22 cellular contexts compared by ENCODE assay signal in the genomic region with DNA sequence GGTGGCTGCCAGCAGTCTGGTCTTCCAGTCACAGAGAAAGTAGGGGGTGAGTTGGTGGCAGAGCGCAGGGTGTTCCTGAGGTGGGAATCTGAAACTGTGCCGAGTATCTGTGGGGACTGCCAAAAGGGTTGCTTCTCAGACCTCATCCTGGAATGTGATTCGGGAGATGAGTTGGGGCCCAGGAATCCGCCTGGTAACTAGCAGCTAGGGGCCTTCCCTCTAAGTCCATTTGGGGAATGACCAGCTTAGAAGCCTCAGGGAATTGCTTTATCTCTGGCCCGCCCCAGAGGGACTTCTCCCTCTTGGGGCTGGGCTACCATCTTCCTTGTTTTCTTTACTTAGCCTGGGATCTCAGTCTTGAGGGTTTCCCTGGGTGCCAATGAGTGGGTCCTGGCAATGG. TPM values are rescaled to one million over a fixed set of nuclear protein-coding genes. Genes with fewer than 3 reads are reported as not detected.
DNase-seq lines count a peak whose midpoint lies in the region; ATAC-seq, FAIRE-seq and TF ChIP-seq lines count a peak whose summit lies in the region.
"Had no signal": no experiment of that assay in that cellular context is flagged by ENCODE, and none has a peak within 500 bp of the region (broad histone marks: within the 10 kb centered on the region; RNA-seq: fewer than 3 reads in every experiment).

No MANE protein-coding gene starts in this region.

- no peak for TF ChIP-seq POLR2A in esophagus squamous epithelium (IDR thresholded peaks at IDR 0.05)

- 32 to 65% methylated on average over 3 to 4 of the region's 5 CpGs for WGBS in esophagus squamous epithelium, 2 donors
- 76 to 86% (median 79%) methylated on average over 5 of the region's 5 CpGs for WGBS in small intestine, 3 donors

- peaks cover 44% of the 10 kb centered on the region for H3K4me1 Mint-ChIP-seq in osteocyte (ENCODE audit: unreplicated experiment)

- POLR2A ChIA-PET in AG04450 (lab: Yijun Ruan, JAX): no interaction called here

- H3K4me3 ChIP-seq in AG04450 (ENCODE audit: low read depth, low read length): no peak overlapping the region
- no peak overlapping the region for H3K4me3 ChIP-seq in esophagus squamous epithelium
- no peak overlapping the region for H3K4me3 ChIP-seq in small intestine (ENCODE audit: low read depth in 1 of 2, low read length in 2 of 2)
- no peak overlapping the region for H3K4me3 ChIP-seq in effector memory CD4-positive, alpha-beta T cell (ENCODE audit: insufficient read depth, low read depth, low read length, poor library complexity, severe bottlenecking)
- H3K4me3 ChIP-seq: breast epithelium, right lobe of liver had no signal

- H3K36me3 ChIP-seq in esophagus squamous epithelium: no peaks in the 10 kb centered on the region
- peaks cover 0 to 2% of the 10 kb centered on the region in 2 donors for H3K36me3 ChIP-seq in small intestine (ENCODE audit: control insufficient read depth in 2 of 2, insufficient read depth in 2 of 2, low read length in 2 of 2)
- H3K36me3 ChIP-seq in effector memory CD4-positive, alpha-beta T cell (ENCODE audit: control insufficient read depth, insufficient read depth, low read length): no peaks in the 10 kb centered on the region
- H3K36me3 ChIP-seq: breast epithelium, neutrophil, right lobe of liver had no signal

- H3K4me3 Mint-ChIP-seq in osteocyte (ENCODE audit: unreplicated experiment): no peak overlapping the region
- H3K4me3 Mint-ChIP-seq: type B pancreatic cell, WTC11 had no signal

- H3K9me3 Mint-ChIP-seq in osteocyte (ENCODE audit: unreplicated experiment): no peaks in the 10 kb centered on the region
- H3K9me3 Mint-ChIP-seq: type B pancreatic cell, WTC11 had no signal

- ATAC-seq in esophagus mucosa: no peak
- ATAC-seq: right lobe of liver, WTC11 had no signal

- H3K27ac ChIP-seq in AG04450 (ENCODE audit: low read depth, low read length) (peak overlapping the region; percentile 47), esophagus squamous epithelium (peak overlapping the region in 3 of 4 donors; percentile 29 to 89 (median 75)), small intestine (ENCODE audit: low read depth in 1 of 2, low read length in 1 of 2) (peak overlapping the region in 1 of 2 donors; percentile 30)
- no peak overlapping the region for H3K27ac ChIP-seq in effector memory CD4-positive, alpha-beta T cell (ENCODE audit: insufficient read depth, low read length, poor library complexity, severe bottlenecking)
- H3K27ac ChIP-seq: neutrophil, right lobe of liver had no signal

- no peaks in the 10 kb centered on the region; the same call in 1 of the 2 replicates for H3K9me3 ChIP-seq in AG04450 (ENCODE audit: control insufficient read depth, insufficient read depth, low read length)
- H3K9me3 ChIP-seq in esophagus squamous epithelium: no peaks in the 10 kb centered on the region
- no peaks in the 10 kb centered on the region for H3K9me3 ChIP-seq in small intestine (ENCODE audit: control insufficient read depth, low read depth)
- H3K9me3 ChIP-seq in effector memory CD4-positive, alpha-beta T cell (ENCODE audit: control insufficient read depth, low read length): no peaks in the 10 kb centered on the region
- H3K9me3 ChIP-seq: breast epithelium, neutrophil, right lobe of liver had no signal

- H3K4me1 ChIP-seq in esophagus squamous epithelium (peaks cover 0 to 37% (median 14%) of the 10 kb centered on the region in 3 donors), small intestine (ENCODE audit: control insufficient read depth in 2 of 2, insufficient read depth in 1 of 2, low read depth in 1 of 2, low read length in 1 of 2) (no peaks in the 10 kb centered on the region)
- no peaks in the 10 kb centered on the region for H3K4me1 ChIP-seq in effector memory CD4-positive, alpha-beta T cell (ENCODE audit: control insufficient read depth, insufficient read depth, low read length, poor library complexity, severe bottlenecking)
- H3K4me1 ChIP-seq: breast epithelium had no signal

- H3K27me3 Mint-ChIP-seq in osteocyte (ENCODE audit: unreplicated experiment): no peaks in the 10 kb centered on the region
- H3K27me3 Mint-ChIP-seq: type B pancreatic cell had no signal

- intact Hi-C loops in esophagus squamous epithelium (cut with DNase I): loop anchor here (10.0 kb wide), 1 partner anchor 500 kb away; no protein-coding TSS in a partner anchor

- peaks cover 15% of the 10 kb centered on the region for H3K36me3 Mint-ChIP-seq in osteocyte (ENCODE audit: unreplicated experiment)
- H3K36me3 Mint-ChIP-seq: WTC11 had no signal

- TF ChIP-seq CTCF in AG04450 (IDR thresholded peaks at IDR 0.05; ENCODE audit: low read depth, low read length) (no peak), esophagus squamous epithelium (IDR thresholded peaks at IDR 0.05) (no peak), osteocyte (IDR thresholded peaks at IDR 0.05) (no peak)

- H3K27ac Mint-ChIP-seq in osteocyte (ENCODE audit: unreplicated experiment): peak overlapping the region; percentile 67
- H3K27ac Mint-ChIP-seq: type B pancreatic cell, WTC11 had no signal

- H3K27me3 ChIP-seq in AG04450 (ENCODE audit: control insufficient read depth, insufficient read depth, low read length) (no peaks in the 10 kb centered on the region), esophagus squamous epithelium (no peaks in the 10 kb centered on the region), small intestine (ENCODE audit: control insufficient read depth in 2 of 2, insufficient read depth in 2 of 2, low read length in 2 of 2) (no peaks in the 10 kb centered on the region)
- no peaks in the 10 kb centered on the region for H3K27me3 ChIP-seq in effector memory CD4-positive, alpha-beta T cell (replicated peaks; ENCODE audit: control insufficient read depth, insufficient read depth, low read length, poor library complexity, severe bottlenecking)
- H3K27me3 ChIP-seq: breast epithelium, right lobe of liver had no signal

- CTCF ChIA-PET in AG04450 (lab: Charles Lee): interaction anchor here (1.1 kb wide), 1 partner anchor 20 kb away, joined by 4 read pairs; no protein-coding TSS in a partner anchor

- FAIRE-seq in RCC 7860 (lab: Jason Lieb, UNC) (no peak), small intestine (lab: Jason Lieb, UNC) (no peak)
- FAIRE-seq: islet of Langerhans had no signal

- peak; percentile 30 for DNase-seq in AG04450 (ENCODE audit: low read depth, low spot score)
- DNase-seq in RCC 7860 (ENCODE audit: low spot score): peak; percentile 54
- DNase-seq in esophagus squamous epithelium (lab: John Stamatoyannopoulos, UW): no peak
- no peak for DNase-seq in osteocyte (ENCODE audit: extremely low spot score, unreplicated experiment)
- no peak for DNase-seq in small intestine
- no peak for DNase-seq in cerebellum (ENCODE audit: low spot score)
- no peak for DNase-seq in effector memory CD4-positive, alpha-beta T cell
- DNase-seq: activated gamma-delta T cell treated with Interleukin-2 at 50 U/mL for 16 hours; GDM1; glutamatergic neuron; midbrain; NCI-H1048; right lobe of liver; stimulated activated CD4-positive, alpha-beta T cell treated with anti-CD3 and anti-CD28 coated beads, Interleukin-4, amount 100 ng/mL, for 1 hour; stimulated activated CD8-positive, alpha-beta memory T cell treated with anti-CD3 and anti-CD28 coated beads, Interleukin-4, amount 100 ng/mL, for 48 hours; T-helper 1 cell had no signal

RNA-seq across cellular contexts. Expression of gene MOCS1, which starts 49.6 kb away (rescaled TPM):
- polyA plus RNA-seq in AG04450 (2011; rRNA removed) (6.1 and 7.6 TPM in 2 replicates), small intestine (10 to 100 TPM; 15.4 to 29.6 (median 20.6) TPM)
- polyA minus RNA-seq in AG04450 (2011; rRNA and poly(A)+ RNA removed): 14.5 and 16.3 TPM in 2 replicates
- total RNA-seq in esophagus squamous epithelium (10 to 100 TPM in 2 of 4 donors, 1 to 10 TPM in 2; 5.0 to 12.0 (median 8.4) TPM), osteocyte (14.9 and 15.1 TPM in 2 replicates), cerebellum (7.2 TPM), esophagus mucosa (4.3 TPM)

Comparison
In these comparisons a context has a peak if more than half of its experiments do, and no peak if none do; other contexts are left out.
1. DNase-seq: peak in AG04450 (single experiment) and RCC 7860 (single experiment); none in esophagus squamous epithelium (single experiment), osteocyte (single experiment), small intestine (single experiment), cerebellum (single experiment) and effector memory CD4-positive, alpha-beta T cell (0 of 3).